Comparison of ENCODE assay signal across 16 cellular contexts in genomic region chr2:221304916-221305315, GRCh38.
"Had no signal": no experiment of that assay in that cellular context is flagged by ENCODE, and none has a peak within 500 bp of the region (broad histone marks: within the 10 kb centered on the region; RNA-seq: fewer than 3 reads in every experiment).

No MANE protein-coding gene starts in this region.

- H3K27ac Mint-ChIP-seq: activated B cell treated with CpG ODN at 0.5 μM for 24 hours; activated CD4-positive, alpha-beta T cell treated with anti-CD3 and anti-CD28 coated beads, Interleukin-2, amount 10 ng/mL, durations not matched to agents 24 days and 14 days; activated CD8-positive, alpha-beta T cell treated with anti-CD3 and anti-CD28 coated beads, Interleukin-2, amount 10 ng/mL, durations not matched to agents 7 days and 5 days; activated naive CD4-positive, alpha-beta T cell treated with anti-CD3 and anti-CD28 coated beads for 36 hours; mesothelial cell of epicardium; progenitor cell of endocrine pancreas had no signal

- H3K9me3 Mint-ChIP-seq: activated B cell treated with CpG ODN at 0.5 μM for 24 hours; activated CD4-positive, alpha-beta T cell treated with anti-CD3 and anti-CD28 coated beads, Interleukin-2, amount 10 ng/mL, durations not matched to agents 24 days and 14 days; activated naive CD4-positive, alpha-beta T cell treated with anti-CD3 and anti-CD28 coated beads for 36 hours; activated T-cell treated with anti-CD3 and anti-CD28 coated beads, Interleukin-2, amount 50 U/mL, for 4 hours; mesothelial cell of epicardium had no signal

- H3K27ac ChIP-seq: body of pancreas, lower lobe of right lung, right atrium auricular region had no signal

- H3K4me3 ChIP-seq: body of pancreas, lower lobe of right lung, right atrium auricular region had no signal

- H3K9me3 ChIP-seq: body of pancreas, lower lobe of right lung, right atrium auricular region had no signal

- H3K27me3 ChIP-seq: body of pancreas, right atrium auricular region had no signal

- H3K36me3 ChIP-seq: lower lobe of right lung, right atrium auricular region had no signal

- DNase-seq: activated B cell treated with CpG ODN at 0.5 μM for 24 hours; activated CD4-positive, alpha-beta T cell treated with anti-CD3 and anti-CD28 coated beads, Interleukin-2, amount 10 ng/mL, durations not matched to agents 24 days and 14 days; activated CD8-positive, alpha-beta T cell treated with anti-CD3 and anti-CD28 coated beads, Interleukin-2, amount 10 ng/mL, durations not matched to agents 7 days and 5 days; activated naive CD4-positive, alpha-beta T cell treated with anti-CD3 and anti-CD28 coated beads for 36 hours; activated T-cell treated with anti-CD3 and anti-CD28 coated beads, Interleukin-2, amount 50 U/mL, for 4 hours; body of pancreas; dermis blood vessel endothelial cell; effector memory CD4-positive, alpha-beta T cell; lower lobe of right lung; stimulated activated CD4-positive, alpha-beta T cell treated with anti-CD3 and anti-CD28 coated beads, Interleukin-12 subunit alpha, Interleukin-12 subunit beta, amount 100 ng/mL, for 4 hours; stimulated activated CD4-positive, alpha-beta T cell treated with anti-CD3 and anti-CD28 coated beads, Interleukin-1b, Interleukin-23, amount 100 ng/mL, for 48 hours; stimulated activated CD8-positive, alpha-beta memory T cell treated with anti-CD3 and anti-CD28 coated beads, Interleukin-4, amount 100 ng/mL, for 48 hours; stimulated activated naive CD4-positive, alpha-beta T cell had no signal

- H3K4me3 Mint-ChIP-seq: activated B cell treated with CpG ODN at 0.5 μM for 24 hours; activated CD4-positive, alpha-beta T cell treated with anti-CD3 and anti-CD28 coated beads, Interleukin-2, amount 10 ng/mL, durations not matched to agents 24 days and 14 days; activated CD8-positive, alpha-beta T cell treated with anti-CD3 and anti-CD28 coated beads, Interleukin-2, amount 10 ng/mL, durations not matched to agents 7 days and 5 days; activated naive CD4-positive, alpha-beta T cell treated with anti-CD3 and anti-CD28 coated beads for 36 hours; activated T-cell treated with anti-CD3 and anti-CD28 coated beads, Interleukin-2, amount 50 U/mL, for 4 hours; mesothelial cell of epicardium had no signal

- H3K4me1 ChIP-seq: body of pancreas, lower lobe of right lung, right atrium auricular region had no signal

- H3K27me3 Mint-ChIP-seq: progenitor cell of endocrine pancreas had no signal

- ATAC-seq: activated CD8-positive, alpha-beta T cell treated with anti-CD3 and anti-CD28 coated beads, Interleukin-2, amount 10 ng/mL, durations not matched to agents 7 days and 5 days; activated T-cell treated with anti-CD3 and anti-CD28 coated beads, Interleukin-2, amount 50 U/mL, for 4 hours; body of pancreas; lower lobe of right lung had no signal

- H3K36me3 Mint-ChIP-seq: mesothelial cell of epicardium had no signal

- H3K4me1 Mint-ChIP-seq: activated CD4-positive, alpha-beta T cell treated with anti-CD3 and anti-CD28 coated beads, Interleukin-2, amount 10 ng/mL, durations not matched to agents 24 days and 14 days had no signal
